In the genomic region with DNA sequence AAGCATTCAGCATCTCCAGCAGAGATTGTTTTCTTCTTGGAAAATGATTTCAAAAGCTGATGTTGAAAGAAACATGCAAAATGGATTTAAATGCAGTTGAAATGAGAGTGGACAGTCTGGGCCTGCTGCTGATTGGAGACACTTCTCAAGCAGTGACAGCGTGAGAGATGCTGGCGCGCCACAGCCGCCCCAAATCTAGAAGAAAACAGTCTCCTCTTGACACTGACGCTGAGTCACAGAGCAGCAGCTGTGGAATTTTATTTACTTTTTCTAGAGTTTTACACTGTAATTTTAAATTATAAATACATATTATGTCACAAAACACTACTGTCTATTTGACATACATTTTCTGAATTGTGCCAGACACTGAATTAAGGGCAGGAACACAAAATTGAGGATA, we compare ENCODE assay signal across 24 cellular contexts.
"Had no signal": no experiment of that assay in that cellular context is flagged by ENCODE, and none has a peak within 500 bp of the region (broad histone marks: within the 10 kb centered on the region; RNA-seq: fewer than 3 reads in every experiment).

No MANE protein-coding gene starts in this region.

- H2AFZ ChIP-seq: hepatocyte, neural progenitor cell had no signal

- H3K27ac ChIP-seq: heart right ventricle, hepatocyte, neural progenitor cell, neutrophil, prostate gland, skin epidermis, spleen, tibial nerve, upper lobe of left lung, vagina had no signal

- ATAC-seq: heart right ventricle; left lobe of liver; natural killer cell; sciatic nerve; stimulated activated effector memory CD8-positive, alpha-beta T cell treated with anti-CD3 and anti-CD28 coated beads, Interleukin-12 subunit alpha, Interleukin-12 subunit beta, amount 100 ng/mL, for 72 hours had no signal

- H3K79me2 ChIP-seq: hepatocyte had no signal

- H3K27me3 ChIP-seq: heart right ventricle, hepatocyte, neutrophil, spleen, tibial nerve, upper lobe of left lung, vagina had no signal

- H3K9me3 ChIP-seq: heart right ventricle, neutrophil, prostate gland, spleen, tibial nerve, upper lobe of left lung, vagina had no signal

- H3K9ac ChIP-seq: neural progenitor cell had no signal

- DNase-seq: heart right ventricle; kidney glomerular epithelial cell; left cardiac atrium; mesendoderm; naive B cell; natural killer cell; nephron progenitor cell; occipital lobe; retina; spleen; stimulated activated CD4-positive, alpha-beta T cell treated with anti-CD3 and anti-CD28 coated beads, Interleukin-4, amount 100 ng/mL, for 24 hours; stimulated activated naive CD4-positive, alpha-beta T cell; upper lobe of left lung had no signal

- H3K36me3 ChIP-seq: heart right ventricle, neural progenitor cell, neutrophil, prostate gland, spleen, tibial nerve, upper lobe of left lung, vagina had no signal

- H3K4me1 ChIP-seq: heart right ventricle, neural progenitor cell, prostate gland, spleen, tibial nerve, upper lobe of left lung, vagina had no signal

- H3K4me2 ChIP-seq: hepatocyte, neural progenitor cell had no signal

- H3K4me3 ChIP-seq: heart right ventricle, hepatocyte, lung, neural progenitor cell, prostate gland, skin epidermis, spleen, tibial nerve, upper lobe of left lung, vagina had no signal
